In the genomic region with DNA sequence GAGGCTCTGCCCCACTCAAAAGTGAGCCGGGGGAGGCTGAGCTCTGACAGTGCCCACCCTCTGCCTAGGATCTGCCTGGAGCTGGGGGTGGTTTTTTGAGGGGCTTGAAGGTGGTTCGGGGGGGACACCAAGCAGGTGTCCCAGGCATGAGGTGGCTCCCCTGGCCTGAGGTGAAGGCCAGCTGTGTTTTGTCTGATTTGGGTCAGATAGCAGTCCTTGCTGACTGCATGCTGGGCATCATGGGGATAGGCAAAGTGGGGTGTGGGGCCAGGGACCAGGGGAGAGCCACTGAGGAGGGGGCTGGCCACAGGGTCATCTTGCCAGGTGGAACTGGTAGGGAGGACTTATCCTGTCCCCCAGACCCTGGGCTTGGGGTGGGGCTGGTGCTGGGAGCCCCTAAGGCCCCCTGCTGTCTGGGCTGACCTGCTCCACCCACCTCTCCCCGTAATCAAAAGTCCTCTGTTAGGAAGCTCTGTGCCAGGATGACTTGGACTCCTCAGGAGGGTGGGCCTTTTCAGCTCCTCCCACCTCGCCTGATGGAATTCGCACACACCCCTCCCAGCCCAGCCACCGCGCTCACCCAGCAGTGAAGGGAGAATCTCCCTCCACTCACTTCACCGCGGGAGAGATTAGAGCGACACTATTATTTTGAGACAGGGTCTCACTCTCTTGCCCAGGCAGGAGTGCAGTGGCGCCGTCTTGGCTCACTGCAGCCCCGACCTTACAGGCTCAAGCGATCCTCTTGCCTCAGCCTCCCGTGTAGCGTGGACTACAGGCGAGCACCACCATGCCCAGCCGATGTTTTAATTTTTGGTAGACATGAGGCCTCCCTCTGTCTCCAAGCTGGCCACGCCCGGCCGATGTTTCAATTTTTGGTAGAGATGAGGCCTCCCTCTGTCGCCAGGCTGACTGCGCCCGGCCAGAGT, we compare ENCODE assay signal across 10 cellular contexts. TPM values are rescaled to one million over a fixed set of nuclear protein-coding genes. Genes with fewer than 3 reads are reported as not detected.
A peak's percentile ranks its signal among the peaks of the same experiment; 100 is the strongest.
DNase-seq lines count a peak whose midpoint lies in the region; ATAC-seq, FAIRE-seq and TF ChIP-seq lines count a peak whose summit lies in the region.
"Had no signal": no experiment of that assay in that cellular context is flagged by ENCODE, and none has a peak within 500 bp of the region (broad histone marks: within the 10 kb centered on the region; RNA-seq: fewer than 3 reads in every experiment).

No MANE protein-coding gene starts in this region.

- TF ChIP-seq CTCF in brain (conservative IDR thresholded peaks at IDR 0.05): no peak
- no peak for TF ChIP-seq CTCF in WERI-Rb-1 (IDR thresholded peaks at IDR 0.05; ENCODE audit: low read depth, low read length)

- peaks cover 3% of the 10 kb centered on the region for H3K36me3 Mint-ChIP-seq in CD4-positive, CD25-positive, alpha-beta regulatory T cell
- H3K36me3 Mint-ChIP-seq in brain (no peaks in the 10 kb centered on the region), memory B cell (peaks cover 8% of the 10 kb centered on the region)
- peaks cover 0 to 3% of the 10 kb centered on the region in 2 donors for H3K36me3 Mint-ChIP-seq in activated T-cell treated with anti-CD3 and anti-CD28 coated beads, Interleukin-2, amount 50 U/mL, for 72 hours (ENCODE audit: insufficient read depth in 2 of 2)

- H3K4me3 Mint-ChIP-seq in CD4-positive, CD25-positive, alpha-beta regulatory T cell: peak overlapping the region; percentile 9 to 58 (median 52)
- H3K4me3 Mint-ChIP-seq in brain (peak overlapping the region in 4 of 5 experiments; percentile 51 to 79 (median 70)), memory B cell (peak overlapping the region; percentile 39)
- H3K4me3 Mint-ChIP-seq in activated T-cell treated with anti-CD3 and anti-CD28 coated beads, Interleukin-2, amount 50 U/mL, for 72 hours: no peak overlapping the region

- no peaks in the 10 kb centered on the region for H3K27me3 ChIP-seq in CD4-positive, CD25-positive, alpha-beta regulatory T cell (ENCODE audit: control insufficient read depth, insufficient read depth, low read length)
- no peaks in the 10 kb centered on the region for H3K27me3 ChIP-seq in WERI-Rb-1 (ENCODE audit: insufficient read depth, low read depth, severe bottlenecking)

- H3K9me3 ChIP-seq in CD4-positive, CD25-positive, alpha-beta regulatory T cell (ENCODE audit: control insufficient read depth in 2 of 2, low read length in 2 of 2): no peaks in the 10 kb centered on the region
- H3K9me3 ChIP-seq in WERI-Rb-1 (ENCODE audit: severe bottlenecking): no peaks in the 10 kb centered on the region

- DNase-seq in CD4-positive, CD25-positive, alpha-beta regulatory T cell: no peak
- peak; percentile 60 for DNase-seq in HT1080 (ENCODE audit: low read depth)
- no peak for DNase-seq in memory B cell (ENCODE audit: low spot score in 2 of 2)
- no peak for DNase-seq in GM12891 (ENCODE audit: insufficient read length, low spot score)
- no peak for DNase-seq in WERI-Rb-1
- DNase-seq in cerebellum (ENCODE audit: low spot score): no peak
- DNase-seq in activated T-cell treated with anti-CD3 and anti-CD28 coated beads, Interleukin-2, amount 50 U/mL, for 72 hours: no peak
- DNase-seq: GDM1 had no signal

- no peak overlapping the region for H3K27ac ChIP-seq in CD4-positive, CD25-positive, alpha-beta regulatory T cell (ENCODE audit: insufficient read depth, low read length, poor library complexity, severe bottlenecking)
- no peak overlapping the region for H3K27ac ChIP-seq in WERI-Rb-1

- H3K27ac Mint-ChIP-seq in CD4-positive, CD25-positive, alpha-beta regulatory T cell: peak overlapping the region in 1 of 3 donors; percentile 91
- peak overlapping the region in 3 of 5 experiments; percentile 59 to 74 (median 67) for H3K27ac Mint-ChIP-seq in brain
- no peak overlapping the region for H3K27ac Mint-ChIP-seq in memory B cell
- no peak overlapping the region for H3K27ac Mint-ChIP-seq in activated T-cell treated with anti-CD3 and anti-CD28 coated beads, Interleukin-2, amount 50 U/mL, for 72 hours

- H3K36me3 ChIP-seq in CD4-positive, CD25-positive, alpha-beta regulatory T cell (ENCODE audit: control insufficient read depth, insufficient read depth, low read length): peaks cover 22% of the 10 kb centered on the region
- H3K36me3 ChIP-seq in WERI-Rb-1: peaks cover 29% of the 10 kb centered on the region

- peaks cover 30% of the 10 kb centered on the region for H3K27me3 Mint-ChIP-seq in CD4-positive, CD25-positive, alpha-beta regulatory T cell
- peaks cover 20% of the 10 kb centered on the region for H3K27me3 Mint-ChIP-seq in brain
- peaks cover 9% of the 10 kb centered on the region for H3K27me3 Mint-ChIP-seq in memory B cell
- peaks cover 17% of the 10 kb centered on the region for H3K27me3 Mint-ChIP-seq in activated T-cell treated with anti-CD3 and anti-CD28 coated beads, Interleukin-2, amount 50 U/mL, for 72 hours (ENCODE audit: low read depth)

- no peak overlapping the region for H3K4me3 ChIP-seq in CD4-positive, CD25-positive, alpha-beta regulatory T cell (ENCODE audit: low read depth, low read length)
- H3K4me3 ChIP-seq in WERI-Rb-1 (ENCODE audit: low read depth, low read length): no peak overlapping the region

- H3K4me1 Mint-ChIP-seq in CD4-positive, CD25-positive, alpha-beta regulatory T cell: peaks cover 0 to 17% (median 4%) of the 10 kb centered on the region in 4 donors
- H3K4me1 Mint-ChIP-seq in brain (peaks cover 21% of the 10 kb centered on the region), memory B cell (peaks cover 5% of the 10 kb centered on the region)
- peaks cover 7% of the 10 kb centered on the region for H3K4me1 Mint-ChIP-seq in activated T-cell treated with anti-CD3 and anti-CD28 coated beads, Interleukin-2, amount 50 U/mL, for 72 hours (ENCODE audit: low read depth)

- FAIRE-seq in GM12891 (lab: Jason Lieb, UNC): no peak

- peaks cover 18% of the 10 kb centered on the region for H3K4me1 ChIP-seq in CD4-positive, CD25-positive, alpha-beta regulatory T cell (ENCODE audit: control insufficient read depth, insufficient read depth, low read length, poor library complexity, severe bottlenecking)

- ATAC-seq in CD4-positive, CD25-positive, alpha-beta regulatory T cell (ENCODE audit: low read depth in 2 of 2): peak in 1 of 2 donors; percentile 16
- ATAC-seq in memory B cell (ENCODE audit: low read depth): no peak
- ATAC-seq in activated T-cell treated with anti-CD3 and anti-CD28 coated beads, Interleukin-2, amount 50 U/mL, for 72 hours (replicated peaks in 1 of 2): no peak
- ATAC-seq: esophagus mucosa had no signal

- TF ChIP-seq POLR2A in GM12891 (IDR thresholded peaks at IDR 0.05; ENCODE audit: low read depth, low read length): no peak

- no peaks in the 10 kb centered on the region for H3K9me3 Mint-ChIP-seq in CD4-positive, CD25-positive, alpha-beta regulatory T cell
- H3K9me3 Mint-ChIP-seq in brain: peaks cover 0 to 3% (median 0%) of the 10 kb centered on the region in 5 experiments
- no peaks in the 10 kb centered on the region for H3K9me3 Mint-ChIP-seq in memory B cell
- H3K9me3 Mint-ChIP-seq in activated T-cell treated with anti-CD3 and anti-CD28 coated beads, Interleukin-2, amount 50 U/mL, for 72 hours: no peaks in the 10 kb centered on the region

TF ChIP-seq in GM12891, 5 proteins besides CTCF, POLR2A, EP300 and RAD21 (continues in another document):
- no peak for TF ChIP-seq PAX5 (IDR thresholded peaks at IDR 0.05; ENCODE audit: insufficient read depth, low read length, severe bottlenecking)
- TF ChIP-seq SPI1 (IDR thresholded peaks at IDR 0.05; ENCODE audit: low read depth, low read length): no peak
- no peak for TF ChIP-seq TAF1 (IDR thresholded peaks at IDR 0.05; ENCODE audit: low read depth, low read length)
- no peak; the same call in 1 of the 2 replicates for TF ChIP-seq POLR2AphosphoS5 (IDR thresholded peaks at IDR 0.05; ENCODE audit: low read depth, low read length)

RNA-seq across cellular contexts. Expression of gene COL9A3, which starts 1.5 kb away (rescaled TPM):
- not detected for total RNA-seq in CD4-positive, CD25-positive, alpha-beta regulatory T cell
- polyA plus RNA-seq in CD4-positive, CD25-positive, alpha-beta regulatory T cell: not detected
- 0.08 and 0.84 TPM in 2 replicates for total RNA-seq in HT1080 (2014; rRNA removed; shearing (Covaris generic))
- polyA plus RNA-seq in HT1080 (2015; cell fraction: cytosol; rRNA removed): 0.11 TPM in 1 of 2 replicates, not detected in the other
- polyA plus RNA-seq in HT1080 (2015; cell fraction: nucleus; rRNA removed): 0.51 and 1.0 TPM in 2 replicates
- 17.5 TPM for polyA plus RNA-seq in brain (ENCODE audit: insufficient read depth, low read depth, low replicate concordance)
- 1.6 TPM for polyA plus RNA-seq in GM12891 (2012; ENCODE audit: low read depth, missing spikeins)
- 3.8 TPM for total RNA-seq in cerebellum
- total RNA-seq in activated T-cell treated with anti-CD3 and anti-CD28 coated beads, Interleukin-2, amount 50 U/mL, for 72 hours: under 1 TPM; 0.31 to 0.46 TPM

RNA-seq across cellular contexts. Expression of gene OGFR, which starts 10.7 kb away (rescaled TPM):
- 61.1 TPM for total RNA-seq in CD4-positive, CD25-positive, alpha-beta regulatory T cell
- polyA plus RNA-seq in CD4-positive, CD25-positive, alpha-beta regulatory T cell: 10 to 100 TPM; 41.5 to 46.9 (median 42.0) TPM
- total RNA-seq in HT1080 (2014; rRNA removed; shearing (Covaris generic)): 86.7 and 95.5 TPM in 2 replicates
- polyA plus RNA-seq in HT1080 (2015; cell fraction: cytosol; rRNA removed): 40.1 and 41.6 TPM in 2 replicates
- polyA plus RNA-seq in HT1080 (2015; cell fraction: nucleus; rRNA removed): 52.5 and 55.9 TPM in 2 replicates
- polyA plus RNA-seq in brain (ENCODE audit: insufficient read depth, low read depth, low replicate concordance): 37.0 TPM
- polyA plus RNA-seq in GM12891 (2012; ENCODE audit: low read depth, missing spikeins): 25.8 TPM
- total RNA-seq in cerebellum: 12.0 TPM
- total RNA-seq in activated T-cell treated with anti-CD3 and anti-CD28 coated beads, Interleukin-2, amount 50 U/mL, for 72 hours: 10 to 100 TPM; 42.9 to 44.9 TPM

RNA-seq across cellular contexts. Expression of gene MRGBP, which starts 19.1 kb away (rescaled TPM):
- total RNA-seq in CD4-positive, CD25-positive, alpha-beta regulatory T cell: 7.0 TPM
- polyA plus RNA-seq in CD4-positive, CD25-positive, alpha-beta regulatory T cell: 10 to 100 TPM in 2 of 4 donors, 1 to 10 TPM in 2; 7.9 to 11.5 (median 10.0) TPM
- total RNA-seq in HT1080 (2014; rRNA removed; shearing (Covaris generic)): 42.5 and 47.8 TPM in 2 replicates
- 29.0 TPM in 2 replicates for polyA plus RNA-seq in HT1080 (2015; cell fraction: cytosol; rRNA removed)
- polyA plus RNA-seq in HT1080 (2015; cell fraction: nucleus; rRNA removed): 17.3 and 19.4 TPM in 2 replicates
- polyA plus RNA-seq in brain (ENCODE audit: insufficient read depth, low read depth, low replicate concordance): 11.8 TPM
- polyA plus RNA-seq in GM12891 (2012; ENCODE audit: low read depth, missing spikeins): 8.8 TPM
- 11.5 TPM for total RNA-seq in cerebellum
- total RNA-seq in activated T-cell treated with anti-CD3 and anti-CD28 coated beads, Interleukin-2, amount 50 U/mL, for 72 hours: 10 to 100 TPM; 14.1 to 14.7 TPM

RNA-seq across cellular contexts. Expression of gene TCFL5, which starts 46.3 kb away (rescaled TPM):
- 3.8 TPM for total RNA-seq in CD4-positive, CD25-positive, alpha-beta regulatory T cell
- 1 to 10 TPM in 2 of 4 donors, under 1 TPM in 2; 0.53 to 1.2 (median 1.1) TPM for polyA plus RNA-seq in CD4-positive, CD25-positive, alpha-beta regulatory T cell
- total RNA-seq in HT1080 (2014; rRNA removed; shearing (Covaris generic)): 9.6 and 14.3 TPM in 2 replicates
- polyA plus RNA-seq in HT1080 (2015; cell fraction: cytosol; rRNA removed): 13.9 and 16.3 TPM in 2 replicates
- 10.1 and 12.6 TPM in 2 replicates for polyA plus RNA-seq in HT1080 (2015; cell fraction: nucleus; rRNA removed)
- polyA plus RNA-seq in brain (ENCODE audit: insufficient read depth, low read depth, low replicate concordance): 21.1 TPM
- 9.5 TPM for polyA plus RNA-seq in GM12891 (2012; ENCODE audit: low read depth, missing spikeins)
- 9.3 TPM for total RNA-seq in cerebellum
- 1 to 10 TPM; 4.4 to 4.9 TPM for total RNA-seq in activated T-cell treated with anti-CD3 and anti-CD28 coated beads, Interleukin-2, amount 50 U/mL, for 72 hours

Comparison
In these comparisons a context has a peak if more than half of its experiments do, and no peak if none do; other contexts are left out.
1. H3K27ac Mint-ChIP-seq: peak in brain (3 of 5); none in memory B cell (single experiment) and activated T-cell treated with anti-CD3 and anti-CD28 coated beads, Interleukin-2, amount 50 U/mL, for 72 hours (single experiment).
2. H3K4me3 Mint-ChIP-seq: peak in CD4-positive, CD25-positive, alpha-beta regulatory T cell (4 of 4), brain (4 of 5) and memory B cell (single experiment); none in activated T-cell treated with anti-CD3 and anti-CD28 coated beads, Interleukin-2, amount 50 U/mL, for 72 hours (0 of 2).